In the genomic region with DNA sequence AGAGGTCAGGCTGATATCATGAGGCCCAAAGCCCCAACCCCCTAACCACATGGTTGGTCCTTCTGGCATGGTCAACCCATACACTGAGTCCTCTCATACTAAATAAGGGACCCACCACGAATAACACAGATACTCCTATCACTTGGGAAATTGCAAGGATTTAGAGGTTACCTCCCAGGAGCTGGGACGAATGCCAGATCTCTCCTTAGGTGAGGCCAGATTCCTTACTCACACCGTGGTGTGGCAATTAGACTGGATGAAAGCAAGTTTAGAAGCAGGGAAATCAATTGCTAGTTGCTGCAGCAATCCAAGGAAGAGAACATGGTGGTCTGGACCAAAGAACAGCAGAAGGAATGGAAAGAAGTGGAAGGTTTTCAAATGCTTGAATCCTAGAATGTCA, we compare ENCODE assay signal across 15 cellular contexts.
DNase-seq lines count a peak whose midpoint lies in the region; ATAC-seq and TF ChIP-seq lines count a peak whose summit lies in the region.
"Had no signal": no experiment of that assay in that cellular context is flagged by ENCODE, and none has a peak within 500 bp of the region (broad histone marks: within the 10 kb centered on the region; RNA-seq: fewer than 3 reads in every experiment).

No MANE protein-coding gene starts in this region.

- H3K4me1 Mint-ChIP-seq in T-helper 2 cell treated with Interferon-gamma antibody and Interleukin-4, amounts not matched to agents 5 μg/mL and 100 μg/mL, for 36 hours (ENCODE audit: low read depth) = peaks cover 57% of the 10 kb centered on the region
- H3K4me1 Mint-ChIP-seq in CD4-positive, alpha-beta T cell (ENCODE audit: low read depth) = peaks cover 75% of the 10 kb centered on the region
- H3K4me1 Mint-ChIP-seq in activated T-helper 1 cell treated with anti-CD3 and anti-CD28 coated beads, Interleukin-12 subunit alpha, Interleukin-12 subunit beta, Interleukin-2, Interleukin-4 antibody, amounts not matched to agents 30 ng/mL and 10 ng/mL and 1 ng/mL, durations not matched to agents 14 hours and 24 hours and 36 hours (ENCODE audit: low read depth) = peaks cover 48% of the 10 kb centered on the region
- H3K4me1 Mint-ChIP-seq in naive B cell = peaks cover 33 to 54% (median 38%) of the 10 kb centered on the region in 3 donors

- peaks cover 3% of the 10 kb centered on the region for H3K36me3 Mint-ChIP-seq in T-helper 2 cell treated with Interferon-gamma antibody and Interleukin-4, amounts not matched to agents 5 μg/mL and 100 μg/mL, for 36 hours (ENCODE audit: low read depth)
- no peaks in the 10 kb centered on the region for H3K36me3 Mint-ChIP-seq in CD4-positive, alpha-beta T cell (ENCODE audit: low read depth)
- peaks cover 2% of the 10 kb centered on the region for H3K36me3 Mint-ChIP-seq in activated T-helper 1 cell treated with anti-CD3 and anti-CD28 coated beads, Interleukin-12 subunit alpha, Interleukin-12 subunit beta, Interleukin-2, Interleukin-4 antibody, amounts not matched to agents 30 ng/mL and 10 ng/mL and 1 ng/mL, durations not matched to agents 14 hours and 24 hours and 36 hours (ENCODE audit: low read depth)
- no peaks in the 10 kb centered on the region for H3K36me3 Mint-ChIP-seq in naive B cell

- H3K27ac Mint-ChIP-seq in T-helper 2 cell treated with Interferon-gamma antibody and Interleukin-4, amounts not matched to agents 5 μg/mL and 100 μg/mL, for 36 hours = peak overlapping the region; percentile 89
- H3K27ac Mint-ChIP-seq in CD4-positive, alpha-beta T cell = peak overlapping the region; percentile 87
- peak overlapping the region; percentile 67 for H3K27ac Mint-ChIP-seq in activated T-helper 1 cell treated with anti-CD3 and anti-CD28 coated beads, Interleukin-12 subunit alpha, Interleukin-12 subunit beta, Interleukin-2, Interleukin-4 antibody, amounts not matched to agents 30 ng/mL and 10 ng/mL and 1 ng/mL, durations not matched to agents 14 hours and 24 hours and 36 hours
- peak overlapping the region in 5 of 6 donors; percentile 10 to 97 (median 69) for H3K27ac Mint-ChIP-seq in naive B cell
- H3K27ac Mint-ChIP-seq: stimulated activated naive CD8-positive, alpha-beta T cell treated with anti-CD3 and anti-CD28 coated beads, Interleukin-15, amount 100 ng/mL, for 72 hours had no signal

- no peak for TF ChIP-seq CTCF in CD4-positive, alpha-beta T cell (IDR thresholded peaks at IDR 0.05)

- no peak overlapping the region for H3K27ac ChIP-seq in CD4-positive, alpha-beta T cell (ENCODE audit: low read depth, low read length)
- H3K27ac ChIP-seq: C4-2B, cardiac muscle cell had no signal

- H3K9me3 Mint-ChIP-seq in T-helper 2 cell treated with Interferon-gamma antibody and Interleukin-4, amounts not matched to agents 5 μg/mL and 100 μg/mL, for 36 hours = peaks cover 13% of the 10 kb centered on the region
- H3K9me3 Mint-ChIP-seq in CD4-positive, alpha-beta T cell = no peaks in the 10 kb centered on the region
- H3K9me3 Mint-ChIP-seq in activated T-helper 1 cell treated with anti-CD3 and anti-CD28 coated beads, Interleukin-12 subunit alpha, Interleukin-12 subunit beta, Interleukin-2, Interleukin-4 antibody, amounts not matched to agents 30 ng/mL and 10 ng/mL and 1 ng/mL, durations not matched to agents 14 hours and 24 hours and 36 hours = peaks cover 9% of the 10 kb centered on the region
- no peaks in the 10 kb centered on the region for H3K9me3 Mint-ChIP-seq in naive B cell

- POLR2A ChIA-PET in CD4-positive, alpha-beta T cell (lab: Charles Lee) = interaction anchor here (0.8 to 4.7 kb wide), 9 partner anchors 13 to 249 kb away, joined by 3 to 86 read pairs (median 8); a partner anchor contains a TSS

- no peaks in the 10 kb centered on the region for H3K27me3 ChIP-seq in CD4-positive, alpha-beta T cell (ENCODE audit: control insufficient read depth, insufficient read depth, low read length)
- H3K27me3 ChIP-seq: cardiac muscle cell had no signal

- DNase-seq in T-helper 2 cell treated with Interferon-gamma antibody and Interleukin-4, amounts not matched to agents 5 μg/mL and 100 μg/mL, for 36 hours (ENCODE audit: low spot score) = no peak
- DNase-seq in T-helper 2 cell (no peak), naive B cell (no peak), DMS53 treated with DMSO at 0.1 percent for 48 hours (lab: John Stamatoyannopoulos, UW; ENCODE audit: unreplicated experiment) (no peak)
- no peak for DNase-seq in CD4-positive, alpha-beta T cell
- no peak for DNase-seq in activated T-helper 1 cell treated with anti-CD3 and anti-CD28 coated beads, Interleukin-12 subunit alpha, Interleukin-12 subunit beta, Interleukin-2, Interleukin-4 antibody, amounts not matched to agents 30 ng/mL and 10 ng/mL and 1 ng/mL, durations not matched to agents 14 hours and 24 hours and 36 hours (ENCODE audit: low spot score)
- DNase-seq: effector memory CD4-positive, alpha-beta T cell; NCI-H1092; NCI-H526 treated with DMSO at 0.1 percent for 48 hours; posterior cingulate gyrus; stimulated activated naive CD8-positive, alpha-beta T cell treated with anti-CD3 and anti-CD28 coated beads, Interleukin-15, amount 100 ng/mL, for 72 hours had no signal

- ATAC-seq in CD4-positive, alpha-beta T cell (ENCODE audit: poor library complexity) = no peak
- ATAC-seq in naive B cell (ENCODE audit: low read depth in 2 of 2) (no peak), GM21529 (IDR thresholded peaks at IDR 0.05; ENCODE audit: unreplicated experiment) (no peak), GM18519 (IDR thresholded peaks at IDR 0.05; ENCODE audit: low FRiP score, unreplicated experiment) (no peak)

- H3K4me3 Mint-ChIP-seq in T-helper 2 cell treated with Interferon-gamma antibody and Interleukin-4, amounts not matched to agents 5 μg/mL and 100 μg/mL, for 36 hours = peak overlapping the region; percentile 74
- H3K4me3 Mint-ChIP-seq in CD4-positive, alpha-beta T cell = peak overlapping the region; percentile 52
- no peak overlapping the region for H3K4me3 Mint-ChIP-seq in activated T-helper 1 cell treated with anti-CD3 and anti-CD28 coated beads, Interleukin-12 subunit alpha, Interleukin-12 subunit beta, Interleukin-2, Interleukin-4 antibody, amounts not matched to agents 30 ng/mL and 10 ng/mL and 1 ng/mL, durations not matched to agents 14 hours and 24 hours and 36 hours
- peak overlapping the region in 5 of 8 donors; percentile 12 to 85 (median 58) for H3K4me3 Mint-ChIP-seq in naive B cell

- CTCF ChIA-PET in CD4-positive, alpha-beta T cell (lab: Charles Lee) = interaction anchor here (1.3 to 3.8 kb wide), 5 partner anchors 12 to 111 kb away, joined by 3 to 17 read pairs (median 6); no protein-coding TSS in a partner anchor

- intact Hi-C loops in CD4-positive, alpha-beta T cell (cut with DNase I, micrococcal nuclease) = loop anchor here (1.0 to 10.0 kb wide), 4 partner anchors 12 to 514 kb away; a partner anchor contains a TSS
- intact Hi-C loops in activated T-helper 1 cell treated with anti-CD3 and anti-CD28 coated beads, Interleukin-12 subunit alpha, Interleukin-12 subunit beta, Interleukin-2, Interleukin-4 antibody, amounts not matched to agents 30 ng/mL and 10 ng/mL and 1 ng/mL, durations not matched to agents 14 hours and 24 hours and 36 hours (cut with micrococcal nuclease) = loop anchor here (1.0 kb wide), 2 partner anchors 8 to 11 kb away; no protein-coding TSS in a partner anchor

- no peaks in the 10 kb centered on the region for H3K27me3 Mint-ChIP-seq in T-helper 2 cell treated with Interferon-gamma antibody and Interleukin-4, amounts not matched to agents 5 μg/mL and 100 μg/mL, for 36 hours (ENCODE audit: low read depth)
- no peaks in the 10 kb centered on the region for H3K27me3 Mint-ChIP-seq in CD4-positive, alpha-beta T cell
- H3K27me3 Mint-ChIP-seq in activated T-helper 1 cell treated with anti-CD3 and anti-CD28 coated beads, Interleukin-12 subunit alpha, Interleukin-12 subunit beta, Interleukin-2, Interleukin-4 antibody, amounts not matched to agents 30 ng/mL and 10 ng/mL and 1 ng/mL, durations not matched to agents 14 hours and 24 hours and 36 hours (ENCODE audit: insufficient read depth) = peaks cover 24% of the 10 kb centered on the region
- H3K27me3 Mint-ChIP-seq in naive B cell = peaks cover 0 to 5% (median 0%) of the 10 kb centered on the region in 3 donors

- no peaks in the 10 kb centered on the region for H3K9me3 ChIP-seq in CD4-positive, alpha-beta T cell (ENCODE audit: control insufficient read depth, low read length)
